ENCODE assay signal across 18 cellular contexts in genomic region chr15:32790352-32790999, GRCh38.
DNase-seq lines count a peak whose midpoint lies in the region; ATAC-seq, FAIRE-seq and TF ChIP-seq lines count a peak whose summit lies in the region.
"Had no signal": no experiment of that assay in that cellular context is flagged by ENCODE, and none has a peak within 500 bp of the region (broad histone marks: within the 10 kb centered on the region; RNA-seq: fewer than 3 reads in every experiment).

No MANE protein-coding gene starts in this region.

- H2BK12ac ChIP-seq in H9 (ENCODE audit: insufficient read length, low read depth, low read length), result no peak overlapping the region

- CTCF ChIA-PET in A549 (lab: Yijun Ruan, JAX), result interaction anchor here (0.5 to 1.2 kb wide), 4 partner anchors 34 to 203 kb away, joined by 3 read pairs; no protein-coding TSS in a partner anchor

- H2BK15ac ChIP-seq in H9 (ENCODE audit: low read depth, low read length), result 0 out of 2 replicates have a peak overlapping the region, but pooled peaks have one; percentile 12

- no peaks in the 10 kb centered on the region for H3K36me3 ChIP-seq in adipocyte (ENCODE audit: control insufficient read depth, insufficient read depth, low read length, severe bottlenecking)
- H3K36me3 ChIP-seq: gastroesophageal sphincter, vagina had no signal

- FAIRE-seq in A549 (lab: Jason Lieb, UNC), result peak; percentile 70
- FAIRE-seq: G401.6, TTC549 had no signal

- POLR2A ChIA-PET in A549 (lab: Yijun Ruan, JAX), result no interaction called here

- TF ChIP-seq POLR2A in A549 (IDR thresholded peaks at IDR 0.05; ENCODE audit: low read length), result no peak

- H3K23me2 ChIP-seq in H9 (ENCODE audit: insufficient read length, low read depth, low read length, poor library complexity, severe bottlenecking), result no peaks in the 10 kb centered on the region

- H3K4me1 Mint-ChIP-seq in H9, result peaks cover 17% of the 10 kb centered on the region in 2 experiments
- H3K4me1 Mint-ChIP-seq: activated CD4-positive, alpha-beta T cell treated with anti-CD3 and anti-CD28 coated beads, Interleukin-2, amount 10 ng/mL, durations not matched to agents 7 days and 5 days had no signal

- H3K4me2 ChIP-seq in A549, result peak overlapping the region; percentile 40
- H3K4me2 ChIP-seq in H9 (ENCODE audit: insufficient read depth, insufficient read length, low read length), result no peak overlapping the region

- H3K4me3 Mint-ChIP-seq in H9, result no peak overlapping the region
- H3K4me3 Mint-ChIP-seq: activated CD4-positive, alpha-beta T cell treated with anti-CD3 and anti-CD28 coated beads, Interleukin-2, amount 10 ng/mL, durations not matched to agents 7 days and 5 days; nephron progenitor cell had no signal

- no peaks in the 10 kb centered on the region for H3K9me3 ChIP-seq in A549
- no peaks in the 10 kb centered on the region for H3K9me3 ChIP-seq in H9 (ENCODE audit: control insufficient read depth, low read depth, low read length)
- H3K9me3 ChIP-seq in adipocyte (ENCODE audit: control insufficient read depth, low read length), result no peaks in the 10 kb centered on the region
- H3K9me3 ChIP-seq: gastroesophageal sphincter, vagina had no signal

- H3K4ac ChIP-seq in H9 (ENCODE audit: low read depth, low read length), result no peak overlapping the region

- H4K20me1 ChIP-seq in H9 (ENCODE audit: control insufficient read depth, insufficient read depth, insufficient read length), result no peaks in the 10 kb centered on the region

- H2AFZ ChIP-seq in H9 (ENCODE audit: low read length), result no peak overlapping the region

- TF ChIP-seq CTCF in A549 (IDR thresholded peaks at IDR 0.05) (no peak), H9 (conservative IDR thresholded peaks at IDR 0.05) (no peak)

- no peak overlapping the region for H4K91ac ChIP-seq in H9 (ENCODE audit: insufficient read length, low read depth, low read length)

- H3K36me3 Mint-ChIP-seq in H9 (ENCODE audit: insufficient read depth in 1 of 3, low read depth in 3 of 3), result no peaks in the 10 kb centered on the region
- H3K36me3 Mint-ChIP-seq: activated naive CD4-positive, alpha-beta T cell treated with anti-CD3 and anti-CD28 coated beads, Interleukin-2, amount 50 U/mL, for 72 hours had no signal

- no peak overlapping the region for H2BK120ac ChIP-seq in H9 (ENCODE audit: low read depth, low read length, poor library complexity, severe bottlenecking)

- no peak overlapping the region for H3T11ph ChIP-seq in H9 (ENCODE audit: low read length)

- H3K4me1 ChIP-seq in A549 (peaks cover 23% of the 10 kb centered on the region), H9 (ENCODE audit: insufficient read depth, low read length) (0 out of 2 replicates have a peak, but pooled peaks cover 2% of the 10 kb centered on the region), adipocyte (ENCODE audit: control insufficient read depth, insufficient read depth, low read length) (no peaks in the 10 kb centered on the region)
- H3K4me1 ChIP-seq: vagina had no signal

- DNase-seq in A549 (ENCODE audit: low read depth in 1 of 2, low spot score in 1 of 2) (no peak), H9 (no peak), adipocyte (ENCODE audit: low read depth) (peak; percentile 31), hepatic stellate cell (ENCODE audit: low spot score) (peak; percentile 14), left colon (no peak), SHP77 treated with DMSO at 0.1 percent for 48 hours (lab: John Stamatoyannopoulos, UW) (no peak)
- DNase-seq in stimulated activated CD4-positive, alpha-beta T cell treated with anti-CD3 and anti-CD28 coated beads, Interleukin-15, amount 100 ng/mL, for 24 hours, result no peak
- DNase-seq in stimulated activated naive CD8-positive, alpha-beta T cell treated with anti-CD3 and anti-CD28 coated beads, Interleukin-15, Interleukin-2, amounts not matched to agents 100 U/mL and 50 U/mL, for 24 hours, result no peak
- DNase-seq: activated CD4-positive, alpha-beta T cell treated with anti-CD3 and anti-CD28 coated beads, Interleukin-2, amount 10 ng/mL, durations not matched to agents 7 days and 5 days; mesendoderm; NCI-H187 treated with DMSO at 0.1 percent for 48 hours; nephron progenitor cell had no signal

- H3K18ac ChIP-seq in H9 (ENCODE audit: insufficient read length, low read depth, low read length), result no peak overlapping the region

- no peak overlapping the region for H3K9ac ChIP-seq in H9 (ENCODE audit: extremely low read depth, insufficient read length, low read length)
- H3K9ac ChIP-seq in adipocyte (ENCODE audit: low read length), result no peak overlapping the region

- peak overlapping the region in 1 of 2 experiments; percentile 32; a peak in 2 of 6 replicates for H3K27ac ChIP-seq in A549
- no peak overlapping the region for H3K27ac ChIP-seq in H9 (ENCODE audit: insufficient read length, low read depth, low read length)
- H3K27ac ChIP-seq: gastroesophageal sphincter, vagina had no signal

- no peak for TF ChIP-seq EP300 in A549 (IDR thresholded peaks at IDR 0.05)

- 92% methylated on average over 2 of the region's 2 CpGs for WGBS in A549 (ENCODE audit: missing lambda C conversion rate)
- no CpG with 5 or more reads among the region's 2 CpGs for WGBS in H9 (ENCODE audit: extremely low coverage, insufficient read length, low lambda C conversion rate)

- H3K14ac ChIP-seq in H9 (ENCODE audit: insufficient read depth, low read length), result no peak overlapping the region

- H2BK5ac ChIP-seq in H9 (ENCODE audit: insufficient read length, low read length), result no peak overlapping the region

- no peaks in the 10 kb centered on the region for H3K79me1 ChIP-seq in H9 (ENCODE audit: insufficient read depth, low read depth, low read length, poor library complexity, severe bottlenecking)

- H3K4me3 ChIP-seq in A549 (no peak overlapping the region), adipocyte (ENCODE audit: low read length) (no peak overlapping the region)
- H3K4me3 ChIP-seq: gastroesophageal sphincter, vagina had no signal

- no peak overlapping the region for H2AK5ac ChIP-seq in H9 (ENCODE audit: insufficient read length, low read length)

- no peak overlapping the region for H4K5ac ChIP-seq in H9 (ENCODE audit: insufficient read length, low read depth, low read length)

- ATAC-seq in A549 (peak in 1 of 2 experiments; percentile 59; a peak in 2 of 6 replicates), left colon (no peak)
- no peak for ATAC-seq in stimulated activated naive CD8-positive, alpha-beta T cell treated with anti-CD3 and anti-CD28 coated beads, Interleukin-15, Interleukin-2, amounts not matched to agents 100 U/mL and 50 U/mL, for 24 hours
- ATAC-seq: activated naive CD4-positive, alpha-beta T cell treated with anti-CD3 and anti-CD28 coated beads, Interleukin-2, amount 50 U/mL, for 72 hours; gastroesophageal sphincter; HCT116 had no signal

- H2BK20ac ChIP-seq in H9 (ENCODE audit: low read depth, low read length, poor library complexity, severe bottlenecking), result no peak overlapping the region

- no peaks in the 10 kb centered on the region for H3K27me3 Mint-ChIP-seq in H9 (ENCODE audit: low read depth)

- H3K56ac ChIP-seq in H9 (ENCODE audit: insufficient read length, low read depth, low read length), result no peak overlapping the region

- no peak overlapping the region for H3K27ac Mint-ChIP-seq in H9
- H3K27ac Mint-ChIP-seq: activated CD4-positive, alpha-beta T cell treated with anti-CD3 and anti-CD28 coated beads, Interleukin-2, amount 10 ng/mL, durations not matched to agents 7 days and 5 days; activated naive CD4-positive, alpha-beta T cell treated with anti-CD3 and anti-CD28 coated beads, Interleukin-2, amount 50 U/mL, for 72 hours; nephron progenitor cell had no signal

- no peak for TF ChIP-seq RAD21 in A549 (conservative IDR thresholded peaks at IDR 0.05 in 1 of 2, IDR thresholded peaks at IDR 0.05 in 1 of 2)

- no peak overlapping the region for H4K8ac ChIP-seq in H9 (replicated peaks; ENCODE audit: insufficient read length, low read depth, low read length)

- intact Hi-C loops in left colon (cut with DNase I, micrococcal nuclease), result no loop called here

- no peaks in the 10 kb centered on the region for H3K79me2 ChIP-seq in H9 (ENCODE audit: insufficient read depth, low read length)

- H3K23ac ChIP-seq in H9 (ENCODE audit: insufficient read length, low read depth, low read length), result no peak overlapping the region

- no peaks in the 10 kb centered on the region for H3K27me3 ChIP-seq in H9 (ENCODE audit: insufficient read depth, low read length)
- no peaks in the 10 kb centered on the region for H3K27me3 ChIP-seq in adipocyte (replicated peaks; ENCODE audit: control insufficient read depth, insufficient read depth, low read length)
- H3K27me3 ChIP-seq: gastroesophageal sphincter, vagina had no signal

- no peaks in the 10 kb centered on the region for H3K9me3 Mint-ChIP-seq in H9
- H3K9me3 Mint-ChIP-seq: activated CD4-positive, alpha-beta T cell treated with anti-CD3 and anti-CD28 coated beads, Interleukin-2, amount 10 ng/mL, durations not matched to agents 7 days and 5 days; activated naive CD4-positive, alpha-beta T cell treated with anti-CD3 and anti-CD28 coated beads, Interleukin-2, amount 50 U/mL, for 72 hours had no signal

TF ChIP-seq in A549, 52 proteins besides CTCF, POLR2A, EP300 and RAD21 (continues in another document):
- TF ChIP-seq ELK1 (IDR thresholded peaks at IDR 0.05; ENCODE audit: low read depth, low read length) (no peak), KDM5A (IDR thresholded peaks at IDR 0.05) (no peak), BCL3 (IDR thresholded peaks at IDR 0.05) (no peak)

Comparison
In these comparisons a context has a peak if more than half of its experiments do, and no peak if none do; other contexts are left out.
1. DNase-seq: peak in adipocyte (single experiment) and hepatic stellate cell (single experiment); none in A549 (0 of 2), H9 (single experiment), left colon (0 of 2), stimulated activated CD4-positive, alpha-beta T cell treated with anti-CD3 and anti-CD28 coated beads, Interleukin-15, amount 100 ng/mL, for 24 hours (single experiment), SHP77 treated with DMSO at 0.1 percent for 48 hours (single experiment) and stimulated activated naive CD8-positive, alpha-beta T cell treated with anti-CD3 and anti-CD28 coated beads, Interleukin-15, Interleukin-2, amounts not matched to agents 100 U/mL and 50 U/mL, for 24 hours (single experiment).